16 cellular contexts compared by ENCODE assay signal in the genomic region with DNA sequence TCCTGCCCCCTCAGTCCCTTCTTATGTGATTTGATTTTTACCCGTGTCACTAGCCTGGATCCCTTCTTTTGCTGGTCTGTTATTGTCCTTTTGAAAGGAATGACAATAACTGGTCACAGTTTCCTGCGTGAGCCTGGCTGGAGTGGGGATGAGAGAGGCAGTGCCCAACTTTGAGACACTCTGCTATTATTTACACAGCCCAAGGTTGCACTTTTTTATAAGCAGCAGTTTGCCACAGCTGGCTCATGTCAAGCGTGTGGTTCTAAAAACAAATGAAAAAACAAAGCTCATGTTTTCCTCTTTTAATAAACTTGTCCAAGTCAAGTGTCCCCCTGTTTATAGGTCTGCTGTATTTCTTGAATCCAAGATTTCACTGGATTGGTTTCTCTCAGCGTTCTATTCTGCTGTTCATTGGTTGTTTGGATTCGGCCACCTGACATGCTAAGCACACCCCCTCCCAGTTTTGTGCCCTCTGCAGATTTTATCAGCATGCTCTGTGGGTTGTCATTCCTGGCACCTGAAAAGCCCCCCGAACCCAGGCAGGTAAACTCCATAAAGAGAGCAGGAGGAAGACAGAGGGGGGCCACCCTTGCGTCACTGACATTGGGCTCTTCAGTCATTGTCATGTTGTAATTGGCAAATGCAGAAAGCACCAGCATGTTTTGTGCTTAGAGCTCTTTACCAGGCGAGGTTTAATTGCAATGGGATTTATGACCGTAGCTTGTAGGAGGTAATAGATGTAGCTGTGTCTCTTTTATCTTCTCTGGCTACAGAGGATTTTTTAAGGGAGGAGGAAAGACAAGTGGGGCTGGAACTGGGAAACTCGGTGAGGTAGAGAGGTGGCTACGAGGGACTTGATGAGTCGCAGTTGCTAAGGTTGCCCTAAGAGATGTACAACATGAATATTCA.
"Had no signal": no experiment of that assay in that cellular context is flagged by ENCODE, and none has a peak within 500 bp of the region (broad histone marks: within the 10 kb centered on the region; RNA-seq: fewer than 3 reads in every experiment).

No MANE protein-coding gene starts in this region.

- H3K4me3 ChIP-seq: body of pancreas, esophagus squamous epithelium, thyroid gland had no signal

- H3K36me3 ChIP-seq: esophagus squamous epithelium, thyroid gland had no signal

- H3K27me3 ChIP-seq: body of pancreas, thyroid gland had no signal

- H3K4me1 ChIP-seq: body of pancreas, thyroid gland had no signal

- H3K27ac ChIP-seq: body of pancreas, thyroid gland had no signal

- DNase-seq: activated CD4-positive, alpha-beta T cell treated with anti-CD3 and anti-CD28 coated beads, Interleukin-2, amount 10 ng/mL, durations not matched to agents 24 days and 14 days; activated CD8-positive, alpha-beta T cell treated with anti-CD3 and anti-CD28 coated beads for 36 hours; activated naive CD4-positive, alpha-beta T cell treated with anti-CD3 and anti-CD28 coated beads for 36 hours; activated T-cell treated with anti-CD3 and anti-CD28 coated beads, Interleukin-2, amount 50 U/mL, for 1 hour; body of pancreas; effector memory CD8-positive, alpha-beta T cell; esophagus squamous epithelium; mesendoderm; naive thymus-derived CD8-positive, alpha-beta T cell; posterior cingulate gyrus; retina; stimulated activated CD4-positive, alpha-beta T cell treated with anti-CD3 and anti-CD28 coated beads, Interleukin-12 subunit alpha, Interleukin-12 subunit beta, amount 100 ng/mL, for 4 hours; stimulated activated CD4-positive, alpha-beta T cell treated with anti-CD3 and anti-CD28 coated beads, Interleukin-1b, Interleukin-23, amount 100 ng/mL, for 48 hours; stimulated activated CD8-positive, alpha-beta memory T cell treated with anti-CD3 and anti-CD28 coated beads, Interleukin-4, amount 100 ng/mL, for 48 hours; stimulated activated naive CD4-positive, alpha-beta T cell treated with Interleukin-2 at 50 U/mL for 16 hours; thyroid gland had no signal

- ATAC-seq: activated CD8-positive, alpha-beta T cell treated with anti-CD3 and anti-CD28 coated beads for 36 hours; body of pancreas; effector memory CD8-positive, alpha-beta T cell; naive thymus-derived CD8-positive, alpha-beta T cell had no signal

- H3K9me3 ChIP-seq: thyroid gland had no signal
